ENCODE assay signal across 1 cellular context in genomic region chr1:154995301-154995983, GRCh38.
TF ChIP-seq lines count a peak whose summit lies in the region.

No MANE protein-coding gene starts in this region.

TF ChIP-seq in A549, 52 proteins besides CTCF, POLR2A, EP300 and RAD21:
- TF ChIP-seq SMC3 (IDR thresholded peaks at IDR 0.05) = peak; percentile 46
